In genomic region chr22:49525776-49526535, GRCh38 we compare ENCODE assay signal across 18 cellular contexts.
A peak's percentile ranks its signal among the peaks of the same experiment; 100 is the strongest.
DNase-seq lines count a peak whose midpoint lies in the region; ATAC-seq and TF ChIP-seq lines count a peak whose summit lies in the region.
"Had no signal": no experiment of that assay in that cellular context is flagged by ENCODE, and none has a peak within 500 bp of the region (broad histone marks: within the 10 kb centered on the region; RNA-seq: fewer than 3 reads in every experiment).

No MANE protein-coding gene starts in this region.

- no peak overlapping the region for H2BK5ac ChIP-seq in trophoblast cell (ENCODE audit: low read depth, low read length, poor library complexity)

- no peak for TF ChIP-seq CTCF in DOHH2 (IDR thresholded peaks at IDR 0.05; ENCODE audit: low read depth, low read length, poor library complexity, severe bottlenecking)

- no peak overlapping the region for H3K23ac ChIP-seq in trophoblast cell (ENCODE audit: low read length)

- H3K4me3 Mint-ChIP-seq in activated CD4-positive, alpha-beta T cell treated with anti-CD3 and anti-CD28 coated beads, Interleukin-2, amount 10 ng/mL, durations not matched to agents 24 days and 14 days: no peak overlapping the region
- H3K4me3 Mint-ChIP-seq: activated naive CD8-positive, alpha-beta T cell; neural crest cell had no signal

- no peaks in the 10 kb centered on the region for H3K79me2 ChIP-seq in DOHH2 (ENCODE audit: control insufficient read depth, low read length)
- no peaks in the 10 kb centered on the region for H3K79me2 ChIP-seq in trophoblast cell (ENCODE audit: control insufficient read depth, insufficient read depth, low read length, poor library complexity)

- no peaks in the 10 kb centered on the region for H3K9me2 ChIP-seq in DOHH2 (replicated peaks; ENCODE audit: control insufficient read depth, low read length)

- intact Hi-C loops in sciatic nerve (cut with DNase I): no loop called here
- intact Hi-C loops in activated CD4-positive, alpha-beta T cell treated with anti-CD3 and anti-CD28 coated beads, Interleukin-2, amount 10 ng/mL, durations not matched to agents 24 days and 14 days (cut with micrococcal nuclease): no loop called here

- no peaks in the 10 kb centered on the region for H3K36me3 Mint-ChIP-seq in activated CD4-positive, alpha-beta T cell treated with anti-CD3 and anti-CD28 coated beads, Interleukin-2, amount 10 ng/mL, durations not matched to agents 24 days and 14 days (ENCODE audit: low read depth)

- no peak overlapping the region for H4K12ac ChIP-seq in trophoblast cell (ENCODE audit: low read depth, low read length)

- H4K91ac ChIP-seq in trophoblast cell (ENCODE audit: low read depth, low read length): no peak overlapping the region

- H3K18ac ChIP-seq in trophoblast cell (ENCODE audit: low read length): no peak overlapping the region

- no peaks in the 10 kb centered on the region for H3K27me3 Mint-ChIP-seq in activated CD4-positive, alpha-beta T cell treated with anti-CD3 and anti-CD28 coated beads, Interleukin-2, amount 10 ng/mL, durations not matched to agents 24 days and 14 days
- H3K27me3 Mint-ChIP-seq: activated naive CD8-positive, alpha-beta T cell had no signal

- WGBS in trophoblast cell (ENCODE audit: extremely low coverage, insufficient coverage, insufficient read length): no CpG with 5 or more reads among the region's 15 CpGs

- H2AFZ ChIP-seq in trophoblast cell (ENCODE audit: insufficient read depth, low read length, poor library complexity): no peak overlapping the region

- H3K9me3 ChIP-seq in DOHH2 (ENCODE audit: control insufficient read depth, insufficient read depth, low read length) (no peaks in the 10 kb centered on the region), trophoblast cell (ENCODE audit: insufficient read depth, low read depth, low read length) (peaks cover 14% of the 10 kb centered on the region)
- H3K9me3 ChIP-seq in effector memory CD4-positive, alpha-beta T cell (ENCODE audit: control insufficient read depth, low read length): no peaks in the 10 kb centered on the region
- H3K9me3 ChIP-seq: thoracic aorta had no signal

- DNase-seq in NOMO-1 (lab: John Stamatoyannopoulos, UW; ENCODE audit: unreplicated experiment in 2 of 2): peak; percentile 79 to 81
- DNase-seq in foreskin melanocyte: peak; percentile 63
- DNase-seq in sciatic nerve (ENCODE audit: low spot score): no peak
- DNase-seq in trophoblast cell: no peak
- no peak for DNase-seq in effector memory CD4-positive, alpha-beta T cell
- DNase-seq in activated CD4-positive, alpha-beta T cell treated with anti-CD3 and anti-CD28 coated beads, Interleukin-2, amount 10 ng/mL, durations not matched to agents 24 days and 14 days: no peak
- DNase-seq: islet precursor cell; mesenchymal stem cell; NCI-H1436; NCI-H226; SIG-M5; stimulated activated CD4-positive, alpha-beta T cell treated with anti-CD3 and anti-CD28 coated beads, Interleukin-4, amount 100 ng/mL, for 1 hour had no signal

- H3K36me3 ChIP-seq in DOHH2 (ENCODE audit: control insufficient read depth, low read length) (no peaks in the 10 kb centered on the region), trophoblast cell (ENCODE audit: control insufficient read depth in 1 of 2, insufficient read depth in 2 of 2, low read length in 2 of 2) (peaks cover 0 to 3% of the 10 kb centered on the region in 2 experiments)
- H3K36me3 ChIP-seq in effector memory CD4-positive, alpha-beta T cell (ENCODE audit: control insufficient read depth, insufficient read depth, low read length): no peaks in the 10 kb centered on the region
- H3K36me3 ChIP-seq: thoracic aorta had no signal

- no peak overlapping the region for H2AK5ac ChIP-seq in trophoblast cell (ENCODE audit: low read length)

- H4K8ac ChIP-seq in trophoblast cell (ENCODE audit: low read depth, low read length): no peak overlapping the region

- no peak overlapping the region for H3K9ac ChIP-seq in trophoblast cell (ENCODE audit: low read length)

- no peak overlapping the region for H2BK120ac ChIP-seq in trophoblast cell (ENCODE audit: insufficient read depth, low read length, poor library complexity)

- no peaks in the 10 kb centered on the region for H4K20me1 ChIP-seq in DOHH2 (ENCODE audit: control insufficient read depth, insufficient read depth, low read depth, low read length)

- H3K4me2 ChIP-seq in DOHH2 (ENCODE audit: low read length): peak overlapping the region; percentile 53
- H3K4me2 ChIP-seq in trophoblast cell (ENCODE audit: low read length): no peak overlapping the region

- H3K4ac ChIP-seq in trophoblast cell (ENCODE audit: low read depth, low read length): no peak overlapping the region

- H3K4me1 ChIP-seq in DOHH2 (ENCODE audit: control insufficient read depth, low read length) (peaks cover 36% of the 10 kb centered on the region), trophoblast cell (ENCODE audit: control insufficient read depth in 1 of 2, insufficient read depth in 2 of 2, low read length in 2 of 2) (peaks cover 0 to 3% of the 10 kb centered on the region in 2 experiments)
- H3K4me1 ChIP-seq in effector memory CD4-positive, alpha-beta T cell (ENCODE audit: control insufficient read depth, insufficient read depth, low read length, poor library complexity, severe bottlenecking): no peaks in the 10 kb centered on the region

- H3K4me3 ChIP-seq in DOHH2 (ENCODE audit: low read length) (peak overlapping the region; percentile 24; the same call in 1 of the 2 replicates), trophoblast cell (ENCODE audit: low read depth, low read length) (no peak overlapping the region)
- H3K4me3 ChIP-seq in effector memory CD4-positive, alpha-beta T cell (ENCODE audit: insufficient read depth, low read depth, low read length, poor library complexity, severe bottlenecking): no peak overlapping the region
- H3K4me3 ChIP-seq: thoracic aorta had no signal

- H3K27me3 ChIP-seq in DOHH2 (ENCODE audit: control insufficient read depth, low read length) (no peaks in the 10 kb centered on the region), trophoblast cell (ENCODE audit: insufficient read depth, low read length) (no peaks in the 10 kb centered on the region)
- H3K27me3 ChIP-seq in effector memory CD4-positive, alpha-beta T cell (replicated peaks; ENCODE audit: control insufficient read depth, insufficient read depth, low read length, poor library complexity, severe bottlenecking): no peaks in the 10 kb centered on the region

- no peaks in the 10 kb centered on the region for H3K4me1 Mint-ChIP-seq in activated CD4-positive, alpha-beta T cell treated with anti-CD3 and anti-CD28 coated beads, Interleukin-2, amount 10 ng/mL, durations not matched to agents 24 days and 14 days

- H3K14ac ChIP-seq in trophoblast cell (ENCODE audit: low read length): no peak overlapping the region

- no peaks in the 10 kb centered on the region for H3K79me1 ChIP-seq in trophoblast cell (ENCODE audit: low read length)

- H3K27ac ChIP-seq in DOHH2 (ENCODE audit: low read depth, low read length) (peak overlapping the region; percentile 15; the same call in 1 of the 2 replicates), trophoblast cell (ENCODE audit: low read depth, low read length) (no peak overlapping the region)
- H3K27ac ChIP-seq in effector memory CD4-positive, alpha-beta T cell (ENCODE audit: insufficient read depth, low read length, poor library complexity, severe bottlenecking): no peak overlapping the region
- H3K27ac ChIP-seq: HL-60, thoracic aorta had no signal

- H3K27ac Mint-ChIP-seq in activated CD4-positive, alpha-beta T cell treated with anti-CD3 and anti-CD28 coated beads, Interleukin-2, amount 10 ng/mL, durations not matched to agents 24 days and 14 days: no peak overlapping the region
- H3K27ac Mint-ChIP-seq: activated naive CD8-positive, alpha-beta T cell had no signal

- H3F3A ChIP-seq in DOHH2 (ENCODE audit: control insufficient read depth, insufficient read depth): no peaks in the 10 kb centered on the region

- H3K9me3 Mint-ChIP-seq in activated CD4-positive, alpha-beta T cell treated with anti-CD3 and anti-CD28 coated beads, Interleukin-2, amount 10 ng/mL, durations not matched to agents 24 days and 14 days: no peaks in the 10 kb centered on the region
- H3K9me3 Mint-ChIP-seq: neural crest cell had no signal

- no peak overlapping the region for H2BK12ac ChIP-seq in trophoblast cell (ENCODE audit: low read length)

- ATAC-seq in sciatic nerve (peak; percentile 55), HG02623 (IDR thresholded peaks at IDR 0.05; ENCODE audit: unreplicated experiment) (no peak)

Comparison
In these comparisons a context has a peak if more than half of its experiments do, and no peak if none do; other contexts are left out.
1. DNase-seq: peak in NOMO-1 (2 of 2) and foreskin melanocyte (single experiment); none in sciatic nerve (single experiment), trophoblast cell (0 of 2), effector memory CD4-positive, alpha-beta T cell (0 of 3) and activated CD4-positive, alpha-beta T cell treated with anti-CD3 and anti-CD28 coated beads, Interleukin-2, amount 10 ng/mL, durations not matched to agents 24 days and 14 days (single experiment).